8 cellular contexts compared by ENCODE assay signal in the genomic region with DNA sequence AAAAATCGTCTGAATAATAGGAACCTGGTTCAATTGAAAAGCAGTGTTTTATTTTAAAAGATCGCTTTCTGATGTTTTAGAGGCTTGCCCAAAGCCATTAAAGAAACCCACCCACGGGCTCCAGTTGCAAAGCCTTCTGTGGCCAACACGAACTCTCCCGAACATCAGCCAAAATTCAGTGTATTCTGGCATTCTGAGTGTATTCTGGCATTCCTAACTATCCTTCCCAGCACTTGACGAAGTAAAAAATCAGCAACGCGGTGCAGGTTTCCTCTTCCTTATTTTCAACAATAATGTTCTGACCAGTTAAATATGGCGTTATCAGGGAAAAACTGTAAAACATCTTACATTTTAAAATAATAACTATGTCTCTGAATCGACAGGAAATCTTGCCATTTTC. TPM values are rescaled to one million over a fixed set of nuclear protein-coding genes. Genes with fewer than 3 reads are reported as not detected.
A peak's percentile ranks its signal among the peaks of the same experiment; 100 is the strongest.
DNase-seq lines count a peak whose midpoint lies in the region; ATAC-seq and TF ChIP-seq lines count a peak whose summit lies in the region.

No MANE protein-coding gene starts in this region.

- no peaks in the 10 kb centered on the region for H3K9me3 ChIP-seq in upper lobe of left lung

- TF ChIP-seq CTCF in upper lobe of left lung (IDR thresholded peaks at IDR 0.05), result no peak

- CTCF ChIA-PET in activated CD4-positive, alpha-beta T cell treated with anti-CD3 and anti-CD28 coated beads, Interleukin-2, amount 10 ng/mL, durations not matched to agents 7 days and 5 days (lab: Charles Lee), result no interaction called here

- no peaks in the 10 kb centered on the region for H3K9me3 Mint-ChIP-seq in activated CD4-positive, alpha-beta T cell treated with anti-CD3 and anti-CD28 coated beads, Interleukin-2, amount 10 ng/mL, durations not matched to agents 7 days and 5 days
- H3K9me3 Mint-ChIP-seq in central memory CD8-positive, alpha-beta T cell, result no peaks in the 10 kb centered on the region
- no peaks in the 10 kb centered on the region for H3K9me3 Mint-ChIP-seq in memory B cell

- no peaks in the 10 kb centered on the region for H3K36me3 ChIP-seq in upper lobe of left lung

- H3K4me1 ChIP-seq in upper lobe of left lung, result peaks cover 37 to 54% (median 40%) of the 10 kb centered on the region in 4 donors

- H3K27me3 ChIP-seq in upper lobe of left lung, result no peaks in the 10 kb centered on the region

- H3K27ac Mint-ChIP-seq in activated CD4-positive, alpha-beta T cell treated with anti-CD3 and anti-CD28 coated beads, Interleukin-2, amount 10 ng/mL, durations not matched to agents 7 days and 5 days, result no peak overlapping the region
- H3K27ac Mint-ChIP-seq in central memory CD8-positive, alpha-beta T cell (ENCODE audit: low read depth), result no peak overlapping the region
- no peak overlapping the region for H3K27ac Mint-ChIP-seq in memory B cell

- POLR2A ChIA-PET in activated CD4-positive, alpha-beta T cell treated with anti-CD3 and anti-CD28 coated beads, Interleukin-2, amount 10 ng/mL, durations not matched to agents 7 days and 5 days (lab: Charles Lee), result no interaction called here

- no peak for TF ChIP-seq EP300 in upper lobe of left lung (IDR thresholded peaks at IDR 0.05)

- DNase-seq in activated CD4-positive, alpha-beta T cell treated with anti-CD3 and anti-CD28 coated beads, Interleukin-2, amount 10 ng/mL, durations not matched to agents 7 days and 5 days, result no peak
- DNase-seq in activated CD4-positive, alpha-beta T cell treated with anti-CD3 and anti-CD28 coated beads, Interleukin-2, amount 50 U/mL, for 48 hours, result no peak
- DNase-seq in central memory CD8-positive, alpha-beta T cell (ENCODE audit: low spot score in 2 of 2), result no peak
- DNase-seq in memory B cell (ENCODE audit: low spot score in 2 of 2), result no peak
- peak in 1 of 2 donors; percentile 21 for DNase-seq in upper lobe of left lung
- no peak for DNase-seq in stimulated activated naive CD4-positive, alpha-beta T cell treated with Interleukin-2 at 50 U/mL for 16 hours (lab: John Stamatoyannopoulos, UW)

- H3K27me3 Mint-ChIP-seq in activated CD4-positive, alpha-beta T cell treated with anti-CD3 and anti-CD28 coated beads, Interleukin-2, amount 10 ng/mL, durations not matched to agents 7 days and 5 days, result peaks cover 22% of the 10 kb centered on the region
- peaks cover 89% of the 10 kb centered on the region for H3K27me3 Mint-ChIP-seq in central memory CD8-positive, alpha-beta T cell
- peaks cover 5% of the 10 kb centered on the region for H3K27me3 Mint-ChIP-seq in memory B cell

- no peaks in the 10 kb centered on the region for H3K36me3 Mint-ChIP-seq in activated CD4-positive, alpha-beta T cell treated with anti-CD3 and anti-CD28 coated beads, Interleukin-2, amount 10 ng/mL, durations not matched to agents 7 days and 5 days (ENCODE audit: low read depth)
- H3K36me3 Mint-ChIP-seq in central memory CD8-positive, alpha-beta T cell (ENCODE audit: insufficient read depth), result no peaks in the 10 kb centered on the region
- H3K36me3 Mint-ChIP-seq in memory B cell, result peaks cover 2% of the 10 kb centered on the region

- peak overlapping the region; percentile 52 to 69 (median 57) for H3K4me3 ChIP-seq in upper lobe of left lung

- 10% methylated on average over 10 of the region's 10 CpGs for WGBS in upper lobe of left lung, 2 donors

- ATAC-seq in central memory CD8-positive, alpha-beta T cell (replicated peaks; ENCODE audit: extremely low read depth, poor library complexity, severe bottlenecking), result no peak
- ATAC-seq in memory B cell (ENCODE audit: low read depth) (no peak), upper lobe of left lung (ENCODE audit: low FRiP score in 2 of 2) (peak in 1 of 2 donors; percentile 27), HG03025 (IDR thresholded peaks at IDR 0.05; ENCODE audit: low FRiP score, unreplicated experiment) (no peak), GM18519 (IDR thresholded peaks at IDR 0.05; ENCODE audit: low FRiP score, unreplicated experiment) (no peak)

- peaks cover 21% of the 10 kb centered on the region for H3K4me1 Mint-ChIP-seq in activated CD4-positive, alpha-beta T cell treated with anti-CD3 and anti-CD28 coated beads, Interleukin-2, amount 10 ng/mL, durations not matched to agents 7 days and 5 days
- peaks cover 7% of the 10 kb centered on the region for H3K4me1 Mint-ChIP-seq in central memory CD8-positive, alpha-beta T cell
- peaks cover 19% of the 10 kb centered on the region for H3K4me1 Mint-ChIP-seq in memory B cell

- peak overlapping the region; percentile 73 to 92 (median 84) for H3K27ac ChIP-seq in upper lobe of left lung

- TF ChIP-seq POLR2A in upper lobe of left lung (IDR thresholded peaks at IDR 0.05), result no peak

- peak overlapping the region; percentile 70 for H3K4me3 Mint-ChIP-seq in activated CD4-positive, alpha-beta T cell treated with anti-CD3 and anti-CD28 coated beads, Interleukin-2, amount 10 ng/mL, durations not matched to agents 7 days and 5 days
- peak overlapping the region; percentile 71 for H3K4me3 Mint-ChIP-seq in central memory CD8-positive, alpha-beta T cell
- peak overlapping the region; percentile 85 for H3K4me3 Mint-ChIP-seq in memory B cell

RNA-seq across cellular contexts. Expression of a gene that starts 44.6 kb away (rescaled TPM):
- 1 to 10 TPM; 3.9 to 4.1 TPM for total RNA-seq in activated CD4-positive, alpha-beta T cell treated with anti-CD3 and anti-CD28 coated beads, Interleukin-2, amount 10 ng/mL, durations not matched to agents 7 days and 5 days
- total RNA-seq in upper lobe of left lung, result 10 to 100 TPM; 21.9 to 44.3 (median 36.5) TPM

Comparison
In these comparisons a context has a peak if more than half of its experiments do, and no peak if none do; other contexts are left out.
1. RNA of a gene that starts 44.6 kb away (total RNA-seq): 21.9 to 44.3 TPM in upper lobe of left lung; 3.9 to 4.1 TPM in activated CD4-positive, alpha-beta T cell treated with anti-CD3 and anti-CD28 coated beads, Interleukin-2, amount 10 ng/mL, durations not matched to agents 7 days and 5 days; every median in the first group is over 4 times any median in the second.
2. Peak in every context shown above with its lines, with median percentiles within 50 percentile points of each other: H3K4me3 Mint-ChIP-seq.